Comparison of ENCODE assay signal across 19 cellular contexts in the genomic region with DNA sequence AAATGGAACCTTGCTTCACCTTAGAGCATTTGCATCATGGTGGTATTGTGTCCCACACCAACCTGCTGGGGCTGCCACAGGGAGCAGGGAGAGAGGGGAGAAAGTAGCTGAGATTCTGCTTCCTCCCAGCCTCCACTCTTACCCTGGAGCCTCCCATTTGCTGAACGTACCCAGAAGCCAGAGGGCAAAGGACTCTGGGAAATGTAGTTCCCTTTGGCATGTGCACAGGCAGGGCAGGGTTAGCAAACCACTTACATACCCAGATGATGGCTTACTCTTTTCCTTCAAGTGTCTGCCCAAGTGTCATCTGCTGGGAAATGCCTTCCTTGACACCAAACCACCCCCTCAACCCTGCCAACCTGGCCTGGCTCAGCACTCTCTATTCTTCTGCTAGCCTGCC. TPM values are rescaled to one million over a fixed set of nuclear protein-coding genes. Genes with fewer than 3 reads are reported as not detected.
A peak's percentile ranks its signal among the peaks of the same experiment; 100 is the strongest.
DNase-seq lines count a peak whose midpoint lies in the region; ATAC-seq, FAIRE-seq and TF ChIP-seq lines count a peak whose summit lies in the region.
"Had no signal": no experiment of that assay in that cellular context is flagged by ENCODE, and none has a peak within 500 bp of the region (broad histone marks: within the 10 kb centered on the region; RNA-seq: fewer than 3 reads in every experiment).

No MANE protein-coding gene starts in this region.

- TF ChIP-seq CTCF in astrocyte (IDR thresholded peaks at IDR 0.05; ENCODE audit: insufficient read depth, low read depth, low read length) (no peak), ovary (IDR thresholded peaks at IDR 0.05) (no peak)

- no peak overlapping the region for H2BK120ac ChIP-seq in mesendoderm (ENCODE audit: low read depth, low read length)

- peaks cover 12% of the 10 kb centered on the region for H3K9me3 ChIP-seq in astrocyte (ENCODE audit: insufficient read depth, low read depth, low read length)
- H3K9me3 ChIP-seq in ovary, result no peaks in the 10 kb centered on the region
- H3K9me3 ChIP-seq: lower lobe of right lung had no signal

- no peak overlapping the region for H3K18ac ChIP-seq in mesendoderm (ENCODE audit: low read length)

- intact Hi-C loops in ovary (cut with DNase I), result no loop called here

- H3K36me3 ChIP-seq in astrocyte (ENCODE audit: insufficient read depth, low read length) (no peaks in the 10 kb centered on the region), mesendoderm (ENCODE audit: control insufficient read depth, insufficient read depth, low read length) (no peaks in the 10 kb centered on the region), ovary (no peaks in the 10 kb centered on the region)
- H3K36me3 ChIP-seq: lower lobe of right lung had no signal

- H3K4me3 ChIP-seq in Jurkat, Clone E6-1 (ENCODE audit: low read length), result no peak overlapping the region
- no peak overlapping the region for H3K4me3 ChIP-seq in astrocyte (ENCODE audit: insufficient read depth, low read depth, low read length)
- no peak overlapping the region for H3K4me3 ChIP-seq in mesendoderm (ENCODE audit: low read length)
- H3K4me3 ChIP-seq in ovary, result no peak overlapping the region
- H3K4me3 ChIP-seq: lower lobe of right lung had no signal

- no CpG with 5 or more reads among the region's 1 CpG for WGBS in mesendoderm (ENCODE audit: extremely low coverage, insufficient coverage, low lambda C conversion rate)
- WGBS in ovary, 3 donors, result 0 to 7% (median 3%) methylated on average over 1 of the region's 1 CpG

- H3K27me3 ChIP-seq in astrocyte (ENCODE audit: insufficient read depth, low read length) (no peaks in the 10 kb centered on the region), mesendoderm (ENCODE audit: insufficient read depth, low read length, poor library complexity) (no peaks in the 10 kb centered on the region), ovary (no peaks in the 10 kb centered on the region)

- no peaks in the 10 kb centered on the region for H3K79me1 ChIP-seq in mesendoderm (ENCODE audit: low read length)

- H2BK15ac ChIP-seq in mesendoderm (replicated peaks; ENCODE audit: low read depth), result no peak overlapping the region

- no peak overlapping the region for H4K5ac ChIP-seq in mesendoderm (ENCODE audit: low read length)

- CTCF ChIA-PET in activated CD4-positive, alpha-beta T cell treated with anti-CD3 and anti-CD28 coated beads, Interleukin-2, amount 10 ng/mL, durations not matched to agents 7 days and 5 days (lab: Charles Lee), result no interaction called here

- FAIRE-seq in astrocyte (lab: Jason Lieb, UNC), result no peak

- H3K4me2 ChIP-seq in astrocyte (ENCODE audit: low read length), result no peak overlapping the region
- no peak overlapping the region for H3K4me2 ChIP-seq in mesendoderm (ENCODE audit: low read length)

- no peak overlapping the region for H3K27ac ChIP-seq in astrocyte (ENCODE audit: low read depth, low read length)
- no peak overlapping the region for H3K27ac ChIP-seq in mesendoderm (ENCODE audit: low read depth, low read length)
- H3K27ac ChIP-seq in ovary, result no peak overlapping the region
- H3K27ac ChIP-seq: 22Rv1, lower lobe of right lung had no signal

- no peaks in the 10 kb centered on the region for H3K36me3 Mint-ChIP-seq in astrocyte (ENCODE audit: low read depth, unreplicated experiment)
- H3K36me3 Mint-ChIP-seq in activated CD4-positive, alpha-beta T cell treated with anti-CD3 and anti-CD28 coated beads, Interleukin-2, amount 10 ng/mL, durations not matched to agents 7 days and 5 days (ENCODE audit: low read depth), result no peaks in the 10 kb centered on the region

- TF ChIP-seq EP300 in ovary (IDR thresholded peaks at IDR 0.05), result no peak

- H3K9me3 Mint-ChIP-seq in astrocyte (ENCODE audit: unreplicated experiment), result peaks cover 19% of the 10 kb centered on the region
- H3K9me3 Mint-ChIP-seq in activated CD4-positive, alpha-beta T cell treated with anti-CD3 and anti-CD28 coated beads, Interleukin-2, amount 10 ng/mL, durations not matched to agents 7 days and 5 days, result peaks cover 5% of the 10 kb centered on the region

- no peak overlapping the region for H3K56ac ChIP-seq in mesendoderm (ENCODE audit: low read length)

- H3K23ac ChIP-seq in mesendoderm (ENCODE audit: low read length), result no peak overlapping the region

- H3K9ac ChIP-seq in astrocyte (ENCODE audit: low read length) (no peak overlapping the region), mesendoderm (ENCODE audit: low read length) (no peak overlapping the region)

- POLR2A ChIA-PET in activated CD4-positive, alpha-beta T cell treated with anti-CD3 and anti-CD28 coated beads, Interleukin-2, amount 10 ng/mL, durations not matched to agents 7 days and 5 days (lab: Charles Lee), result no interaction called here

- no peak for ATAC-seq in GM18505 (IDR thresholded peaks at IDR 0.05; ENCODE audit: unreplicated experiment)
- ATAC-seq: lower lobe of right lung had no signal

- peak; percentile 37 for DNase-seq in DMS 273 (lab: John Stamatoyannopoulos, UW; ENCODE audit: unreplicated experiment)
- no peak for DNase-seq in DMS 273 treated with DMSO at 0.1 percent for 48 hours (lab: John Stamatoyannopoulos, UW)
- DNase-seq in Jurkat, Clone E6-1 (ENCODE audit: low read depth, low spot score), result peak; percentile 27
- no peak for DNase-seq in astrocyte (ENCODE audit: low read depth)
- peak; percentile 62 for DNase-seq in mesendoderm
- no peak for DNase-seq in ovary
- no peak for DNase-seq in activated CD4-positive, alpha-beta T cell treated with anti-CD3 and anti-CD28 coated beads, Interleukin-2, amount 10 ng/mL, durations not matched to agents 7 days and 5 days
- DNase-seq: activated CD4-positive, alpha-beta T cell treated with anti-CD3 and anti-CD28 coated beads, Interleukin-2, amount 50 U/mL, for 48 hours; anterior cingulate cortex; CD4-positive, alpha-beta T cell; hypothalamus; lower lobe of right lung; NCI-H187; NCI-H524 treated with DMSO at 0.1 percent for 48 hours; stimulated activated naive CD4-positive, alpha-beta T cell treated with Interleukin-2 at 50 U/mL for 16 hours; T-helper 9 cell had no signal

- peak overlapping the region; percentile 18 for H2AFZ ChIP-seq in astrocyte (ENCODE audit: low read depth, low read length)

- no peaks in the 10 kb centered on the region for H3K4me1 Mint-ChIP-seq in astrocyte (ENCODE audit: low read depth, unreplicated experiment)
- H3K4me1 Mint-ChIP-seq in activated CD4-positive, alpha-beta T cell treated with anti-CD3 and anti-CD28 coated beads, Interleukin-2, amount 10 ng/mL, durations not matched to agents 7 days and 5 days, result no peaks in the 10 kb centered on the region

- no peak for TF ChIP-seq POLR2A in ovary (IDR thresholded peaks at IDR 0.05)
- no peak for TF ChIP-seq POLR2A in GM18505 (IDR thresholded peaks at IDR 0.05; ENCODE audit: borderline replicate concordance, extremely low read depth, insufficient read depth, insufficient read length)

- H3K27me3 Mint-ChIP-seq in astrocyte (ENCODE audit: low read depth, unreplicated experiment), result peaks cover 59% of the 10 kb centered on the region
- H3K27me3 Mint-ChIP-seq in activated CD4-positive, alpha-beta T cell treated with anti-CD3 and anti-CD28 coated beads, Interleukin-2, amount 10 ng/mL, durations not matched to agents 7 days and 5 days, result no peaks in the 10 kb centered on the region
- H3K27me3 Mint-ChIP-seq: CD4-positive, alpha-beta T cell had no signal

- H3K27ac Mint-ChIP-seq in astrocyte (ENCODE audit: unreplicated experiment), result no peak overlapping the region
- no peak overlapping the region for H3K27ac Mint-ChIP-seq in activated CD4-positive, alpha-beta T cell treated with anti-CD3 and anti-CD28 coated beads, Interleukin-2, amount 10 ng/mL, durations not matched to agents 7 days and 5 days
- H3K27ac Mint-ChIP-seq: CD4-positive, alpha-beta T cell had no signal

- no peak overlapping the region for H4K8ac ChIP-seq in mesendoderm (ENCODE audit: low read depth, low read length)

- no peak overlapping the region for H2BK5ac ChIP-seq in mesendoderm (ENCODE audit: low read length)

- no peaks in the 10 kb centered on the region for H3K79me2 ChIP-seq in astrocyte (ENCODE audit: insufficient read depth, low read length)
- H3K79me2 ChIP-seq in mesendoderm (ENCODE audit: control insufficient read depth, insufficient read depth, low read length), result no peaks in the 10 kb centered on the region

- H2AK5ac ChIP-seq in mesendoderm (ENCODE audit: low read length), result no peak overlapping the region

- no peak overlapping the region for H3K4me3 Mint-ChIP-seq in astrocyte (ENCODE audit: unreplicated experiment)
- no peak overlapping the region for H3K4me3 Mint-ChIP-seq in activated CD4-positive, alpha-beta T cell treated with anti-CD3 and anti-CD28 coated beads, Interleukin-2, amount 10 ng/mL, durations not matched to agents 7 days and 5 days
- H3K4me3 Mint-ChIP-seq: CD4-positive, alpha-beta T cell had no signal

- H4K20me1 ChIP-seq in astrocyte (ENCODE audit: insufficient read depth, low read length), result no peaks in the 10 kb centered on the region

- H3K4ac ChIP-seq in mesendoderm (ENCODE audit: low read depth, low read length), result no peak overlapping the region

- H3K4me1 ChIP-seq in astrocyte (ENCODE audit: insufficient read depth, low read length) (no peaks in the 10 kb centered on the region), mesendoderm (ENCODE audit: control insufficient read depth, low read depth, low read length) (no peaks in the 10 kb centered on the region), ovary (ENCODE audit: insufficient read depth) (no peaks in the 10 kb centered on the region)
- H3K4me1 ChIP-seq: lower lobe of right lung had no signal

RNA-seq across cellular contexts. Expression of a gene that starts 16.9 kb away (rescaled TPM):
- not detected for polyA plus RNA-seq in Jurkat, Clone E6-1 (2012; ENCODE audit: insufficient read depth, insufficient read length)
- total RNA-seq in astrocyte, result not detected in 2 replicates
- polyA plus RNA-seq in mesendoderm (2013, experiment 1 of 2), result not detected
- polyA plus RNA-seq in mesendoderm (2013, experiment 2 of 2), result 0.11 TPM
- total RNA-seq in ovary, result 1 to 10 TPM; 1.4 to 6.3 (median 3.1) TPM
- polyA plus RNA-seq in ovary, result under 1 TPM; 0.43 to 0.65 TPM
- under 1 TPM in 1 of 2 experiments, not detected in 1; 0.12 TPM for total RNA-seq in activated CD4-positive, alpha-beta T cell treated with anti-CD3 and anti-CD28 coated beads, Interleukin-2, amount 10 ng/mL, durations not matched to agents 7 days and 5 days
- total RNA-seq: dermis microvascular lymphatic vessel endothelial cell, lower lobe of right lung had no signal

Comparison
In these comparisons a context has a peak if more than half of its experiments do, and no peak if none do; other contexts are left out.
1. DNase-seq: peak in DMS 273 (single experiment), Jurkat, Clone E6-1 (single experiment) and mesendoderm (single experiment); none in DMS 273 treated with DMSO at 0.1 percent for 48 hours (single experiment), astrocyte (single experiment), ovary (0 of 5) and activated CD4-positive, alpha-beta T cell treated with anti-CD3 and anti-CD28 coated beads, Interleukin-2, amount 10 ng/mL, durations not matched to agents 7 days and 5 days (single experiment).